ENCODE assay signal across 25 cellular contexts in the genomic region with DNA sequence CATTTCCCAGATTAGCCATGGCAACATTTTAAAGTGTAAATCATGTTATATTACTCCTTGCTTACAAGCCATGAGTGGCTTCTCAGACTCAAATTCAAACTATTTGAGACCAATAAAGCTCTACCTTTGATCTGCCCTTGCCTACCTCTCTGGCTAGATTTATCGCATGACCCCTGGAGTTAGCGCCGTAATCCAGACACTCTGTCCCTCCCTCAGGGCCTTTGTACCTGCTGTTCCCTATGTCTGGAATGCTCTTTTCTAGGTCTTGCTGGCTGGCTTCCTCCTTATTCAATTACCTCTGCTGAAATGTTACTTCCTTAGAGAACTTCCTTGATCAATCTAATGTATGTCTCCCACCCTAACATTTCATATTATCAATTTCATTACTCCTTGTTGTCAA. TPM values are rescaled to one million over a fixed set of nuclear protein-coding genes. Genes with fewer than 3 reads are reported as not detected.
"Had no signal": no experiment of that assay in that cellular context is flagged by ENCODE, and none has a peak within 500 bp of the region (broad histone marks: within the 10 kb centered on the region; RNA-seq: fewer than 3 reads in every experiment).

No MANE protein-coding gene starts in this region.

- H3K4me1 ChIP-seq: left lung, spleen, testis, tibial artery had no signal

- H3K27ac Mint-ChIP-seq: naive thymus-derived CD4-positive, alpha-beta T cell; stimulated activated memory B cell treated with anti-CD40 and anti-IgM and Interleukin-4, amounts not matched to agents 10 μg/mL and 1 μg/mL and 100 μg/mL, for 72 hours; type B pancreatic cell had no signal

- H3K27me3 Mint-ChIP-seq: stimulated activated memory B cell treated with anti-CD40 and anti-IgM and Interleukin-4, amounts not matched to agents 10 μg/mL and 1 μg/mL and 100 μg/mL, for 72 hours; type B pancreatic cell had no signal

- H3K36me3 Mint-ChIP-seq: naive thymus-derived CD4-positive, alpha-beta T cell; stimulated activated memory B cell treated with anti-CD40 and anti-IgM and Interleukin-4, amounts not matched to agents 10 μg/mL and 1 μg/mL and 100 μg/mL, for 72 hours had no signal

- H3K27ac ChIP-seq: dorsolateral prefrontal cortex, gastrocnemius medialis, left lung, ovary, psoas muscle, skin epidermis, spleen, testis, tibial artery had no signal

- H3K4me3 ChIP-seq: dorsolateral prefrontal cortex, gastrocnemius medialis, left lung, ovary, psoas muscle, skin epidermis, spleen, testis, tibial artery had no signal

- ATAC-seq: gastrocnemius medialis; left cardiac atrium; left lung; naive thymus-derived CD4-positive, alpha-beta T cell; right cardiac atrium; stimulated activated memory B cell treated with anti-CD40 and anti-IgM and Interleukin-4, amounts not matched to agents 10 μg/mL and 1 μg/mL and 100 μg/mL, for 72 hours; stimulated activated naive CD8-positive, alpha-beta T cell treated with anti-CD3 and anti-CD28 coated beads, Interleukin-15, Interleukin-2, amounts not matched to agents 100 U/mL and 50 U/mL, for 24 hours had no signal

- H3K36me3 ChIP-seq: gastrocnemius medialis, left lung, ovary, spleen, tibial artery had no signal

- H3K4me3 Mint-ChIP-seq: naive thymus-derived CD4-positive, alpha-beta T cell; nephron progenitor cell; stimulated activated memory B cell treated with anti-CD40 and anti-IgM and Interleukin-4, amounts not matched to agents 10 μg/mL and 1 μg/mL and 100 μg/mL, for 72 hours; type B pancreatic cell had no signal

- DNase-seq: dorsolateral prefrontal cortex; effector CD4-positive, alpha-beta T cell; gastrocnemius medialis; head of caudate nucleus; left cardiac atrium; left lung; mesenchymal stem cell; midbrain; naive thymus-derived CD4-positive, alpha-beta T cell; nephron progenitor cell; nucleus accumbens; ovary; posterior cingulate gyrus; psoas muscle; right cardiac atrium; spleen; stimulated activated CD4-positive, alpha-beta T cell treated with anti-CD3 and anti-CD28 coated beads, Interleukin-4, amount 100 ng/mL, for 4 hours; stimulated activated naive CD8-positive, alpha-beta T cell treated with anti-CD3 and anti-CD28 coated beads, Interleukin-15, Interleukin-2, amounts not matched to agents 100 U/mL and 50 U/mL, for 24 hours; substantia nigra; testis; tibial artery had no signal

- H3K9me3 Mint-ChIP-seq: stimulated activated memory B cell treated with anti-CD40 and anti-IgM and Interleukin-4, amounts not matched to agents 10 μg/mL and 1 μg/mL and 100 μg/mL, for 72 hours; type B pancreatic cell had no signal

- H3K4me1 Mint-ChIP-seq: naive thymus-derived CD4-positive, alpha-beta T cell; stimulated activated memory B cell treated with anti-CD40 and anti-IgM and Interleukin-4, amounts not matched to agents 10 μg/mL and 1 μg/mL and 100 μg/mL, for 72 hours had no signal

- H3K27me3 ChIP-seq: dorsolateral prefrontal cortex, gastrocnemius medialis, ovary, testis, tibial artery had no signal

RNA-seq across cellular contexts. Expression of gene SIX4, which starts 16.3 kb away (rescaled TPM):
- polyA plus RNA-seq: naive thymus-derived CD4-positive, alpha-beta T cell had no signal

RNA-seq across cellular contexts. Expression of gene SIX1, which starts 58.6 kb away (rescaled TPM):
- total RNA-seq: mucosa of gallbladder, right cardiac atrium, spleen had no signal
- polyA plus RNA-seq: naive thymus-derived CD4-positive, alpha-beta T cell had no signal
